8 cellular contexts compared by ENCODE assay signal in genomic region chr9:32251539-32251938, GRCh38.
DNase-seq lines count a peak whose midpoint lies in the region; ATAC-seq and TF ChIP-seq lines count a peak whose summit lies in the region.

No MANE protein-coding gene starts in this region.

- H3K9me3 ChIP-seq in BE2C: no peaks in the 10 kb centered on the region

- H3K4me1 Mint-ChIP-seq in endothelial cell (ENCODE audit: unreplicated experiment) (no peaks in the 10 kb centered on the region), nephron (peaks cover 21% of the 10 kb centered on the region)

- no peaks in the 10 kb centered on the region for H3K36me3 ChIP-seq in BE2C

- H3K27ac Mint-ChIP-seq in endothelial cell (ENCODE audit: unreplicated experiment) (no peak overlapping the region), nephron (no peak overlapping the region)

- no peaks in the 10 kb centered on the region for H3K4me1 ChIP-seq in BE2C

- H3K27me3 Mint-ChIP-seq in endothelial cell (ENCODE audit: unreplicated experiment) (no peaks in the 10 kb centered on the region), nephron (ENCODE audit: low read depth) (no peaks in the 10 kb centered on the region)

- H3K4me3 ChIP-seq in BE2C (ENCODE audit: low read depth, low read length): no peak overlapping the region

- H3K27me3 ChIP-seq in BE2C: no peaks in the 10 kb centered on the region

- H3K4me3 Mint-ChIP-seq in endothelial cell (ENCODE audit: unreplicated experiment): no peak overlapping the region
- no peak overlapping the region for H3K4me3 Mint-ChIP-seq in nephron

- ATAC-seq in GM18508 (IDR thresholded peaks at IDR 0.05; ENCODE audit: insufficient read depth, unreplicated experiment) (peak; percentile 86), HG02943 (IDR thresholded peaks at IDR 0.05; ENCODE audit: low read depth, unreplicated experiment) (peak; percentile 92)

- TF ChIP-seq CTCF in BE2C (IDR thresholded peaks at IDR 0.05; ENCODE audit: low read depth, low read length) (peak; percentile 94), endothelial cell (IDR thresholded peaks at IDR 0.05; ENCODE audit: unreplicated experiment) (peak; percentile 65), nephron (IDR thresholded peaks at IDR 0.05; ENCODE audit: unreplicated experiment in 3 of 3) (peak; percentile 75 to 86 (median 84))

- H3K36me3 Mint-ChIP-seq in endothelial cell (ENCODE audit: low read depth, unreplicated experiment) (no peaks in the 10 kb centered on the region), nephron (ENCODE audit: low read depth) (no peaks in the 10 kb centered on the region)

- DNase-seq in BE2C: peak; percentile 66
- DNase-seq in NCI-H1694 (lab: John Stamatoyannopoulos, UW): peak; percentile 45
- peak; percentile 22 for DNase-seq in T1000 (lab: John Stamatoyannopoulos, UW)
- DNase-seq in endothelial cell (ENCODE audit: low spot score): peak; percentile 64
- no peak for DNase-seq in effector CD8-positive, alpha-beta T cell (lab: John Stamatoyannopoulos, UW)

- H3K9me3 Mint-ChIP-seq in endothelial cell (ENCODE audit: unreplicated experiment) (no peaks in the 10 kb centered on the region), nephron (peaks cover 6% of the 10 kb centered on the region)
